23 cellular contexts compared by ENCODE assay signal in the genomic region with DNA sequence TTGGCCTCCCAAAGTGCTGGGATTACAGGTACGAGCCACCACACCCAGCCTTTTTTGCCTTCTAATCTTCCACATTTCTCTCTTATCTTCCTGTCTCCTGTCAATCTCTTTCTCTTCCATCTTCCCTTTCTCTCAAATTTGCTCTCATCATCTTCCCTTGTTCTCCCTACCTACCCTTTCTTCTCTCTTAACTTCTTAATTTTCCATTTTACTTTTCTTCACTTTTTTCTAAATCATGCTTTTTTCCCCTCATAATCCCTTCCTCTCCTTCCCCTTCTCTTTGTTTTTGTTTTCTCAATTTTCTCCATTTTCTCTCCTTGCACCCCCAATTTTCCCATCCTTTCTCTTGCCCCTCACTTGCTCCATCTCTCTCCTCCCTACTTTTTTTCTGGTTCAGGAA.
"Had no signal": no experiment of that assay in that cellular context is flagged by ENCODE, and none has a peak within 500 bp of the region (broad histone marks: within the 10 kb centered on the region; RNA-seq: fewer than 3 reads in every experiment).

No MANE protein-coding gene starts in this region.

- H3K36me3 Mint-ChIP-seq: immature natural killer cell had no signal

- H3K27ac Mint-ChIP-seq: dendritic cell treated with granulocyte-macrophage colony-stimulating factor and Interleukin-4, amounts not matched to agents 40 ng/mL and 50 ng/mL, for 4 days; immature natural killer cell; mesothelial cell of epicardium had no signal

- H3K27ac ChIP-seq: colonic mucosa, esophagus muscularis mucosa, foreskin keratinocyte, gastroesophageal sphincter, heart left ventricle, hepatocyte, left ventricle myocardium inferior, lower lobe of right lung had no signal

- FAIRE-seq: endothelial cell of umbilical vein, frontal cortex, kidney had no signal

- H3K4me3 ChIP-seq: colonic mucosa, esophagus muscularis mucosa, gastroesophageal sphincter, heart left ventricle, hepatocyte, left ventricle myocardium inferior, lower lobe of right lung, mucosa of descending colon had no signal

- H3K27me3 ChIP-seq: colonic mucosa, esophagus muscularis mucosa, foreskin keratinocyte, gastroesophageal sphincter, hepatocyte had no signal

- DNase-seq: colonic mucosa; cortex of kidney; effector memory CD4-positive, alpha-beta T cell; foreskin keratinocyte; heart left ventricle; hypothalamus; immature natural killer cell; islet precursor cell; kidney; kidney glomerular epithelial cell; left colon; left ventricle myocardium inferior; lower lobe of right lung; mesenchymal stem cell; mucosa of descending colon had no signal

- H3K4me1 Mint-ChIP-seq: immature natural killer cell, mesothelial cell of epicardium had no signal

- H3K79me2 ChIP-seq: hepatocyte had no signal

- H3K4me3 Mint-ChIP-seq: dendritic cell treated with granulocyte-macrophage colony-stimulating factor and Interleukin-4, amounts not matched to agents 40 ng/mL and 50 ng/mL, for 4 days; immature natural killer cell; mesothelial cell of epicardium had no signal

- H3K9me3 ChIP-seq: colonic mucosa, lower lobe of right lung, mucosa of descending colon had no signal

- H3K4me1 ChIP-seq: colonic mucosa, esophagus muscularis mucosa, foreskin keratinocyte, gastroesophageal sphincter, left ventricle myocardium inferior, lower lobe of right lung had no signal

- H2AFZ ChIP-seq: hepatocyte had no signal

- ATAC-seq: foreskin keratinocyte, gastroesophageal sphincter, heart left ventricle, left colon, left lobe of liver, lower lobe of right lung, mucosa of descending colon had no signal

- H3K36me3 ChIP-seq: colonic mucosa, esophagus muscularis mucosa, gastroesophageal sphincter, heart left ventricle, left ventricle myocardium inferior, lower lobe of right lung had no signal

- H3K4me2 ChIP-seq: hepatocyte had no signal
